In the genomic region with DNA sequence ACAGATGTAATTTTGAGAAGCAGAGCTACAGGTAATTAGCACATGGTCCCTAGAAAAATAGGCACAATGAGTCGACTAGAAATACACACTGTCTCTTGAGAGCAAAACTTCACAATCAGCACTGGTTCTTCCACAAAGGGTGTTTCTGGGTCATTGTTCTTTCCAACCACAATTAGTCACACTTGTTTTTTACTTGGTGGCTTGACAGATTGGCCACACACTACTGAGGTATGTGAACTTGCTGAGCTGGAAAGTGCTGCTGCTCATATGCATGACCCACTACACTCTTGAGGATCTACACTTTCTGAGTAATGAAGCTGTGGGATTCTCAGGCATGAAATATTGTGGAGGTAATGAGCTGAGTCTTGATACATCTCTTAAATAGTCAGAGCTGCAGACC, we compare ENCODE assay signal across 10 cellular contexts.
DNase-seq lines count a peak whose midpoint lies in the region; ATAC-seq and TF ChIP-seq lines count a peak whose summit lies in the region.
"Had no signal": no experiment of that assay in that cellular context is flagged by ENCODE, and none has a peak within 500 bp of the region (broad histone marks: within the 10 kb centered on the region; RNA-seq: fewer than 3 reads in every experiment).

No MANE protein-coding gene starts in this region.

- no peak for TF ChIP-seq POLR2A in body of pancreas (IDR thresholded peaks at IDR 0.05)
- TF ChIP-seq POLR2A in right lobe of liver (IDR thresholded peaks at IDR 0.05), result no peak

- H3K36me3 ChIP-seq in body of pancreas (replicated peaks in 1 of 2; ENCODE audit: insufficient read depth in 1 of 2, low read depth in 2 of 2) (no peaks in the 10 kb centered on the region), right lobe of liver (no peaks in the 10 kb centered on the region)
- H3K36me3 ChIP-seq: cardiac muscle cell had no signal

- intact Hi-C loops in body of pancreas (cut with DNase I) (no loop called here), right lobe of liver (cut with DNase I) (no loop called here), Right ventricle myocardium inferior (cut with DNase I) (loop anchor here (10.0 kb wide), 1 partner anchor 239 kb away; no protein-coding TSS in a partner anchor)

- ATAC-seq in body of pancreas (no peak), right lobe of liver (no peak), Right ventricle myocardium inferior (no peak)

- H3K27me3 ChIP-seq in body of pancreas (no peaks in the 10 kb centered on the region), right lobe of liver (no peaks in the 10 kb centered on the region)
- H3K27me3 ChIP-seq: cardiac muscle cell had no signal

- H3K4me1 ChIP-seq in body of pancreas, result peaks cover 6% of the 10 kb centered on the region
- H3K4me1 ChIP-seq in right lobe of liver, result peaks cover 0 to 9% (median 0%) of the 10 kb centered on the region in 4 donors

- 43 to 44% methylated on average over 1 of the region's 1 CpG for WGBS in body of pancreas, 2 donors
- 55% methylated on average over 1 of the region's 1 CpG for WGBS in right lobe of liver (ENCODE audit: insufficient coverage, low coverage, low lambda C conversion rate, missing lambda C conversion rate)

- H3K4me3 ChIP-seq in epithelial cell of esophagus (ENCODE audit: low read length), result no peak overlapping the region
- H3K4me3 ChIP-seq in body of pancreas, result no peak overlapping the region
- no peak overlapping the region for H3K4me3 ChIP-seq in right lobe of liver
- H3K4me3 ChIP-seq: cardiac muscle cell had no signal

- peak; percentile 8 for DNase-seq in stimulated activated CD4-positive, alpha-beta T cell treated with anti-CD3 and anti-CD28 coated beads, Interleukin-15, amount 100 ng/mL, for 24 hours
- DNase-seq in stimulated activated CD4-positive, alpha-beta T cell treated with anti-CD3 and anti-CD28 coated beads, Interleukin-4, amount 100 ng/mL, for 1 hour, result no peak
- DNase-seq in HT1080 (ENCODE audit: low read depth), result peak; percentile 94
- DNase-seq in epithelial cell of esophagus (ENCODE audit: low read depth), result peak; percentile 99
- no peak for DNase-seq in body of pancreas
- DNase-seq in right lobe of liver, result no peak
- no peak for DNase-seq in Right ventricle myocardium inferior (ENCODE audit: missing footprints)
- no peak for DNase-seq in activated CD8-positive, alpha-beta memory T cell treated with anti-CD3 and anti-CD28 coated beads for 24 hours
- DNase-seq: NCI-H2029 treated with DMSO at 0.1 percent for 48 hours had no signal

- TF ChIP-seq CTCF in epithelial cell of esophagus (IDR thresholded peaks at IDR 0.05; ENCODE audit: insufficient read depth, low read depth, low read length, missing control alignments), result no peak
- TF ChIP-seq CTCF in body of pancreas (IDR thresholded peaks at IDR 0.05), result no peak
- TF ChIP-seq CTCF in right lobe of liver (IDR thresholded peaks at IDR 0.05), result no peak

- H3K9me3 ChIP-seq in body of pancreas (no peaks in the 10 kb centered on the region), right lobe of liver (no peaks in the 10 kb centered on the region)

- H3K27ac ChIP-seq in body of pancreas (no peak overlapping the region), right lobe of liver (no peak overlapping the region)
- H3K27ac ChIP-seq: cardiac muscle cell had no signal

Comparison
In these comparisons a context has a peak if more than half of its experiments do, and no peak if none do; other contexts are left out.
1. DNase-seq: peak in stimulated activated CD4-positive, alpha-beta T cell treated with anti-CD3 and anti-CD28 coated beads, Interleukin-15, amount 100 ng/mL, for 24 hours (single experiment), HT1080 (single experiment) and epithelial cell of esophagus (single experiment); none in stimulated activated CD4-positive, alpha-beta T cell treated with anti-CD3 and anti-CD28 coated beads, Interleukin-4, amount 100 ng/mL, for 1 hour (single experiment), body of pancreas (0 of 4), right lobe of liver (0 of 3), Right ventricle myocardium inferior (single experiment) and activated CD8-positive, alpha-beta memory T cell treated with anti-CD3 and anti-CD28 coated beads for 24 hours (single experiment).